ENCODE assay signal across 12 cellular contexts in the genomic region with DNA sequence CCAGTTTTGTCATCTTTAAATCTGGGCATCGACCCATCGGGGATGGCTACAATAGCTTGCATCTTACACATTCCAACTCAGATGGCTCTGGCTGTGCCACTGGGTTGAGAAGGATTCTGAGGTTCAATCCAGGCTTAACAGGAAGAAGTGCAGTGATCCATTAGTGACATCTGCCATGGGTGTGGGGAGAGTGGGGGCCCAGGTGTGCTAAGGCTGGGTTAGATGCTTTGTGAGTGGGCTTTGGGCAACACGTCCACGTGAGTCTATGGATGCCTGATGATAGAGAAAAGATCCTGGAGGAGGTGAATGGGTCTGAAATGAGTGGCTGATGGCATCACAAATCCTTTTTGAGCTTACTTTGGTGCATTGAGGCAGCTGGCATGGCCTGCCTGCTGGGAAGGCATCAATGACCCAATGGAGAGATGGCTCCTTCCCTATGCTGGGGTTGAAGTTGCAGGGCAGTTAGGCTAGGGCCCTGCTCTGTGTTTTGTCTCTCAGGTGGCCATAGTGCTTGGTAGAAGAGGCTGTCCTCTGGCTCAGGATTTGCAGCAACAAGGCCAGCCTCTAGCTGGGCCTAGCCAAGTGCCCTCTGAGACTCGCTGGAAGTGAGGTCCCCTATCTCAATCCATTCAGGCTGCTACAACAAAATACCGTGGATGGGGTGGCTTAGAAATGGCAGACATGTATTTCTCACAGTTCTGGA. TPM values are rescaled to one million over a fixed set of nuclear protein-coding genes. Genes with fewer than 3 reads are reported as not detected.
A peak's percentile ranks its signal among the peaks of the same experiment; 100 is the strongest.
DNase-seq lines count a peak whose midpoint lies in the region; ATAC-seq, FAIRE-seq and TF ChIP-seq lines count a peak whose summit lies in the region.
"Had no signal": no experiment of that assay in that cellular context is flagged by ENCODE, and none has a peak within 500 bp of the region (broad histone marks: within the 10 kb centered on the region; RNA-seq: fewer than 3 reads in every experiment).

No MANE protein-coding gene starts in this region.

- H3K4me1 ChIP-seq in ascending aorta (peaks cover 17 to 31% of the 10 kb centered on the region in 2 donors), kidney (ENCODE audit: control insufficient read depth in 1 of 2, insufficient read depth in 1 of 2, low read depth in 1 of 2, low read length in 2 of 2) (peaks cover 52% of the 10 kb centered on the region in 2 donors), smooth muscle cell (ENCODE audit: low read depth) (peaks cover 50% of the 10 kb centered on the region)

- no peaks in the 10 kb centered on the region for H3K36me3 Mint-ChIP-seq in HFFc6 (ENCODE audit: low read depth)

- ATAC-seq in GM18520 (IDR thresholded peaks at IDR 0.05; ENCODE audit: unreplicated experiment) = no peak
- no peak for ATAC-seq in GM19463 (IDR thresholded peaks at IDR 0.05; ENCODE audit: unreplicated experiment)
- ATAC-seq: activated T-cell treated with anti-CD3 and anti-CD28 coated beads, Interleukin-2, amount 50 U/mL, for 4 hours had no signal

- H3K27ac ChIP-seq in ascending aorta (peak overlapping the region; percentile 32 to 49), kidney (ENCODE audit: low read depth in 2 of 2, low read length in 2 of 2) (peak overlapping the region; percentile 81 to 86), smooth muscle cell (ENCODE audit: low read depth) (peak overlapping the region; percentile 98)

- no peaks in the 10 kb centered on the region for H3K36me3 ChIP-seq in ascending aorta
- no peaks in the 10 kb centered on the region for H3K36me3 ChIP-seq in kidney (ENCODE audit: control insufficient read depth in 1 of 2, insufficient read depth in 2 of 2, low read length in 2 of 2)
- H3K36me3 ChIP-seq in smooth muscle cell (ENCODE audit: low read depth) = no peaks in the 10 kb centered on the region

- H3K27me3 Mint-ChIP-seq in HFFc6 (ENCODE audit: insufficient read depth) = peaks cover 1% of the 10 kb centered on the region
- H3K27me3 Mint-ChIP-seq: CD4-positive, alpha-beta T cell had no signal

- DNase-seq in HFFc6 (no peak), ascending aorta (ENCODE audit: low spot score in 2 of 2) (peak; percentile 4 to 53), kidney (peak; percentile 21), smooth muscle cell (lab: John Stamatoyannopoulos, UW; ENCODE audit: unreplicated experiment) (no peak), posterior vena cava (ENCODE audit: low spot score) (no peak), NCI-H1417 treated with DMSO at 0.1 percent for 48 hours (lab: John Stamatoyannopoulos, UW) (no peak)
- DNase-seq: activated T-cell treated with anti-CD3 and anti-CD28 coated beads, Interleukin-2, amount 50 U/mL, for 4 hours; H9 had no signal

- H3K4me1 Mint-ChIP-seq in HFFc6 (ENCODE audit: low read depth) = peaks cover 85% of the 10 kb centered on the region

- no peaks in the 10 kb centered on the region for H4K20me1 ChIP-seq in smooth muscle cell (ENCODE audit: low read depth)

- H3K27me3 ChIP-seq in ascending aorta = no peaks in the 10 kb centered on the region
- no peaks in the 10 kb centered on the region for H3K27me3 ChIP-seq in smooth muscle cell (ENCODE audit: low read depth)

- H3K79me2 ChIP-seq in smooth muscle cell (ENCODE audit: low read depth) = no peaks in the 10 kb centered on the region

- H3K4me2 ChIP-seq in smooth muscle cell = peak overlapping the region; percentile 63

- intact Hi-C loops in ascending aorta (cut with DNase I) (no loop called here), kidney (cut with DNase I) (no loop called here), posterior vena cava (cut with DNase I) (no loop called here)

- H3K4me3 Mint-ChIP-seq in HFFc6 = no peak overlapping the region
- H3K4me3 Mint-ChIP-seq: activated T-cell treated with anti-CD3 and anti-CD28 coated beads, Interleukin-2, amount 50 U/mL, for 4 hours; CD4-positive, alpha-beta T cell; central memory CD8-positive, alpha-beta T cell; H9 had no signal

- H3K9me3 ChIP-seq in ascending aorta = no peaks in the 10 kb centered on the region
- no peaks in the 10 kb centered on the region for H3K9me3 ChIP-seq in kidney (ENCODE audit: control insufficient read depth in 1 of 2, low read length in 2 of 2)
- H3K9me3 ChIP-seq in smooth muscle cell (replicated peaks; ENCODE audit: low read depth) = no peaks in the 10 kb centered on the region

- H3K4me3 ChIP-seq in ascending aorta (no peak overlapping the region), kidney (ENCODE audit: low read length in 2 of 2) (no peak overlapping the region), smooth muscle cell (no peak overlapping the region)

- no peak overlapping the region for H3K9ac ChIP-seq in kidney (ENCODE audit: low read length in 2 of 2)
- H3K9ac ChIP-seq in smooth muscle cell (ENCODE audit: low read depth) = peak overlapping the region; percentile 3

- H3F3A ChIP-seq in smooth muscle cell (ENCODE audit: low read depth) = peaks cover 19% of the 10 kb centered on the region

- no peaks in the 10 kb centered on the region for H3K9me3 Mint-ChIP-seq in HFFc6
- H3K9me3 Mint-ChIP-seq: activated T-cell treated with anti-CD3 and anti-CD28 coated beads, Interleukin-2, amount 50 U/mL, for 4 hours; CD4-positive, alpha-beta T cell; central memory CD8-positive, alpha-beta T cell; H9 had no signal

- WGBS in smooth muscle cell (ENCODE audit: low lambda C conversion rate) = 92% methylated on average over 6 of the region's 6 CpGs

- H2AFZ ChIP-seq in smooth muscle cell (ENCODE audit: low read depth) = no peak overlapping the region

- peak overlapping the region; percentile 94 for H3K27ac Mint-ChIP-seq in HFFc6
- H3K27ac Mint-ChIP-seq: CD4-positive, alpha-beta T cell; H9 had no signal

- TF ChIP-seq CTCF in HFFc6 (IDR thresholded peaks at IDR 0.05) (no peak), ascending aorta (IDR thresholded peaks at IDR 0.05) (no peak), kidney (IDR thresholded peaks at IDR 0.05; ENCODE audit: borderline replicate concordance, extremely low read depth, insufficient read depth) (no peak), smooth muscle cell (IDR thresholded peaks at IDR 0.05; ENCODE audit: borderline replicate concordance, insufficient read depth, poor library complexity, severe bottlenecking) (no peak)

- no peak for FAIRE-seq in kidney (lab: Jason Lieb, UNC)

RNA-seq across cellular contexts. Expression of a gene that starts 56.7 kb away (rescaled TPM):
- total RNA-seq in HFFc6 (2021; fragmentation: NEBNext Ultra II Directional; extraction: Animal tissue kit (Norgen Biotek cat#: 25700)) = 10 to 100 TPM; 12.7 to 17.3 (median 15.8) TPM
- total RNA-seq in ascending aorta = 40.0 TPM
- 35.5 TPM for total RNA-seq in kidney
- polyA plus RNA-seq in kidney (ENCODE audit: insufficient read depth, low read depth, low replicate concordance) = 37.5 TPM
- 9.3 and 12.7 TPM in 2 replicates for total RNA-seq in smooth muscle cell
- 20.1 and 20.4 TPM in 2 replicates for polyA plus RNA-seq in smooth muscle cell
- total RNA-seq in posterior vena cava = 10 to 100 TPM; 37.1 to 41.8 TPM

Comparison
In these comparisons a context has a peak if more than half of its experiments do, and no peak if none do; other contexts are left out.
1. DNase-seq: peak in ascending aorta (2 of 2) and kidney (single experiment); none in HFFc6 (single experiment), smooth muscle cell (single experiment), posterior vena cava (single experiment) and NCI-H1417 treated with DMSO at 0.1 percent for 48 hours (single experiment).
2. H3K27ac ChIP-seq: peak in every context shown above with its lines; median percentile 98 in smooth muscle cell; 84 in kidney; 40 in ascending aorta.